Comparison of ENCODE assay signal across 22 cellular contexts in the genomic region with DNA sequence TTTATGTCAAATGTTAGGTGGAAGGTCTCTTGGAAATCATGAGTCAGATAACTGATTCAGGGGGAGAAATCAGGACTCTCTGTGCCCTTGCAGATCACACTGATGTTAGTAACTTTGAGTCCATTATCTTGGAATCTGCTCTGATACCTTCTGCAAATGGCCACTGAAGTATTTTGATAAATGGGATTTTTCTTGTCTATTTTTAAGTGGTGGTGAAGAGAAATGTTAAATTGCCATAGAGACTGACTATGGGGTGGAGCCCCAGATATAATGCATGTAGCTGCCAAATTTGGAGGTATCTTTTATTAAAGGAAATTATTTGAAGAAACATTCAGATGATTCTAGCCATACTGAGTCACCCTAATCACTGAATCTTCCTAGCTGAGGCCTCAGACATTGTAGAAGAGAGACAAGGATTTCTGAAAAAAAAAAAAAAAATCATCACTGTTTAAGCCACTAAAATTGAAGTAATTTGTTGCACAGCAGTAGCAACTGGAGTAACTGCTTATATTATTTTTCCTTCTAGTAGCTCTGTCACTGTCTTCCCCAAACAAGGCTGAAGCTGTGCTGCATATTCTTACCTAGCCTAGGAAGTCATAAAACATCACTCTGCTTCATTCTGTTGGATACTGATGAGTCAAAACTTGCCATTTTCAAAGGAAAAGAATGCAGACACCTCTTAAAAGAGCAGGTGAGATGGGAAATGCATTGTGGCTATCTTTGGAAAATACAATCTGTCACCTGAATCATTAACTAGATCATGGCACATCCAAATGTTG. TPM values are rescaled to one million over a fixed set of nuclear protein-coding genes. Genes with fewer than 3 reads are reported as not detected.
A peak's percentile ranks its signal among the peaks of the same experiment; 100 is the strongest.
DNase-seq lines count a peak whose midpoint lies in the region; ATAC-seq, FAIRE-seq and TF ChIP-seq lines count a peak whose summit lies in the region.
"Had no signal": no experiment of that assay in that cellular context is flagged by ENCODE, and none has a peak within 500 bp of the region (broad histone marks: within the 10 kb centered on the region; RNA-seq: fewer than 3 reads in every experiment).

No MANE protein-coding gene starts in this region.

- H3K36me3 ChIP-seq in bronchial epithelial cell (ENCODE audit: control insufficient read depth, insufficient read depth, low read length) (no peaks in the 10 kb centered on the region), neural cell (ENCODE audit: insufficient read depth, low read length) (no peaks in the 10 kb centered on the region), mesendoderm (ENCODE audit: control insufficient read depth, insufficient read depth, low read length) (no peaks in the 10 kb centered on the region)
- H3K36me3 ChIP-seq: adrenal gland, neural progenitor cell had no signal

- H3K9me3 ChIP-seq in neural cell (ENCODE audit: low read length), result no peaks in the 10 kb centered on the region
- H3K9me3 ChIP-seq: adrenal gland, testis had no signal

- H2AK5ac ChIP-seq in mesendoderm (ENCODE audit: low read length), result no peak overlapping the region

- peaks cover 3% of the 10 kb centered on the region for H3K9me3 Mint-ChIP-seq in natural killer cell treated with Interleukin-12 subunit alpha and Interleukin-12 subunit beta and Interleukin-15 and Interleukin-18, amount 100 ng/mL, for 72 hours
- H3K9me3 Mint-ChIP-seq: activated CD4-positive, alpha-beta T cell treated with anti-CD3 and anti-CD28 coated beads, Interleukin-2, amount 10 ng/mL, durations not matched to agents 7 days and 5 days; mesothelial cell of epicardium; neural progenitor cell had no signal

- H3K79me2 ChIP-seq in neural cell (replicated peaks; ENCODE audit: insufficient read depth, low read length), result no peaks in the 10 kb centered on the region
- H3K79me2 ChIP-seq in mesendoderm (ENCODE audit: control insufficient read depth, insufficient read depth, low read length), result no peaks in the 10 kb centered on the region

- no peaks in the 10 kb centered on the region for H3K79me1 ChIP-seq in mesendoderm (ENCODE audit: low read length)

- H2BK120ac ChIP-seq in mesendoderm (ENCODE audit: low read depth, low read length), result no peak overlapping the region

- H3K27ac Mint-ChIP-seq in natural killer cell treated with Interleukin-12 subunit alpha and Interleukin-12 subunit beta and Interleukin-15 and Interleukin-18, amount 100 ng/mL, for 72 hours, result no peak overlapping the region
- H3K27ac Mint-ChIP-seq: activated CD4-positive, alpha-beta T cell treated with anti-CD3 and anti-CD28 coated beads, Interleukin-2, amount 10 ng/mL, durations not matched to agents 7 days and 5 days; mesothelial cell of epicardium; neural progenitor cell had no signal

- no peaks in the 10 kb centered on the region for H3K9me2 ChIP-seq in neural cell (ENCODE audit: insufficient read depth, low read length)

- H4K5ac ChIP-seq in mesendoderm (ENCODE audit: low read length), result no peak overlapping the region

- H2AFZ ChIP-seq in neural cell (ENCODE audit: low read depth, low read length), result no peak overlapping the region
- H2AFZ ChIP-seq: neural progenitor cell had no signal

- H3K36me3 Mint-ChIP-seq in natural killer cell treated with Interleukin-12 subunit alpha and Interleukin-12 subunit beta and Interleukin-15 and Interleukin-18, amount 100 ng/mL, for 72 hours, result no peaks in the 10 kb centered on the region
- H3K36me3 Mint-ChIP-seq: mesothelial cell of epicardium, neural progenitor cell had no signal

- no peaks in the 10 kb centered on the region for H4K20me1 ChIP-seq in neural cell (ENCODE audit: insufficient read depth)

- no peaks in the 10 kb centered on the region for H3K4me1 Mint-ChIP-seq in natural killer cell treated with Interleukin-12 subunit alpha and Interleukin-12 subunit beta and Interleukin-15 and Interleukin-18, amount 100 ng/mL, for 72 hours (ENCODE audit: low read depth in 2 of 2)
- H3K4me1 Mint-ChIP-seq: activated CD4-positive, alpha-beta T cell treated with anti-CD3 and anti-CD28 coated beads, Interleukin-2, amount 10 ng/mL, durations not matched to agents 7 days and 5 days; mesothelial cell of epicardium; neural progenitor cell had no signal

- H3K4me3 ChIP-seq in AG10803 (ENCODE audit: low read length), result no peak overlapping the region
- H3K4me3 ChIP-seq in bronchial epithelial cell (ENCODE audit: low read depth, low read length), result no peak overlapping the region
- H3K4me3 ChIP-seq in neural cell (ENCODE audit: low read length), result no peak overlapping the region
- no peak overlapping the region for H3K4me3 ChIP-seq in mesendoderm (ENCODE audit: low read length)
- H3K4me3 ChIP-seq: adrenal gland, neural progenitor cell, testis had no signal

- H3K4me1 ChIP-seq in mesendoderm (ENCODE audit: control insufficient read depth, low read depth, low read length), result no peaks in the 10 kb centered on the region
- H3K4me1 ChIP-seq: adrenal gland, testis had no signal

- no peak overlapping the region for H2BK15ac ChIP-seq in mesendoderm (replicated peaks; ENCODE audit: low read depth)

- no peak for ATAC-seq in natural killer cell treated with Interleukin-12 subunit alpha and Interleukin-12 subunit beta and Interleukin-15 and Interleukin-18, amount 100 ng/mL, for 72 hours

- H3K4me3 Mint-ChIP-seq in natural killer cell treated with Interleukin-12 subunit alpha and Interleukin-12 subunit beta and Interleukin-15 and Interleukin-18, amount 100 ng/mL, for 72 hours, result no peak overlapping the region
- H3K4me3 Mint-ChIP-seq: activated CD4-positive, alpha-beta T cell treated with anti-CD3 and anti-CD28 coated beads, Interleukin-2, amount 10 ng/mL, durations not matched to agents 7 days and 5 days; mesothelial cell of epicardium; neural progenitor cell had no signal

- H3K4me2 ChIP-seq in neural cell (ENCODE audit: low read length) (no peak overlapping the region), mesendoderm (ENCODE audit: low read length) (no peak overlapping the region)
- H3K4me2 ChIP-seq: KMS-11, neural progenitor cell had no signal

- FAIRE-seq in bronchial epithelial cell (lab: Jason Lieb, UNC), result no peak

- no peak overlapping the region for H2BK5ac ChIP-seq in mesendoderm (ENCODE audit: low read length)

- no peak overlapping the region for H3K23ac ChIP-seq in mesendoderm (ENCODE audit: low read length)

- DNase-seq in AG10803 (ENCODE audit: low read depth) (peak; percentile 19), LHCN-M2 (ENCODE audit: low read depth) (peak; percentile 59), bronchial epithelial cell (ENCODE audit: low read depth) (peak; percentile 8), NCI-H524 (lab: John Stamatoyannopoulos, UW) (no peak), NCI-H1930 (lab: John Stamatoyannopoulos, UW) (no peak), mesendoderm (no peak)
- DNase-seq in natural killer cell treated with Interleukin-12 subunit alpha and Interleukin-12 subunit beta and Interleukin-15 and Interleukin-18, amount 100 ng/mL, for 72 hours (ENCODE audit: low spot score), result no peak
- DNase-seq: activated CD4-positive, alpha-beta T cell treated with anti-CD3 and anti-CD28 coated beads, Interleukin-2, amount 10 ng/mL, durations not matched to agents 7 days and 5 days; activated gamma-delta T cell; adrenal gland; AML-193; DND-41; NCI-H1092; NCI-H2081; NCI-H510A treated with DMSO at 0.1 percent for 48 hours; SHP77 treated with DMSO at 0.1 percent for 48 hours; T-helper 1 cell; testis had no signal

- no peaks in the 10 kb centered on the region for H3F3A ChIP-seq in neural cell (ENCODE audit: insufficient read depth, low read length, poor library complexity, severe bottlenecking)

- no peak overlapping the region for H3K4ac ChIP-seq in mesendoderm (ENCODE audit: low read depth, low read length)

- H3K27ac ChIP-seq in neural cell (ENCODE audit: low read length), result no peak overlapping the region
- no peak overlapping the region for H3K27ac ChIP-seq in mesendoderm (ENCODE audit: low read depth, low read length)
- H3K27ac ChIP-seq: adrenal gland, KMS-11, neural progenitor cell, testis had no signal

- no peak overlapping the region for H3K56ac ChIP-seq in mesendoderm (ENCODE audit: low read length)

- H3K9ac ChIP-seq in neural cell (ENCODE audit: low read length) (no peak overlapping the region), mesendoderm (ENCODE audit: low read length) (no peak overlapping the region)
- H3K9ac ChIP-seq: KMS-11, neural progenitor cell had no signal

- H3K27me3 Mint-ChIP-seq in natural killer cell treated with Interleukin-12 subunit alpha and Interleukin-12 subunit beta and Interleukin-15 and Interleukin-18, amount 100 ng/mL, for 72 hours, result peaks cover 0 to 5% of the 10 kb centered on the region in 2 donors
- H3K27me3 Mint-ChIP-seq: activated CD4-positive, alpha-beta T cell treated with anti-CD3 and anti-CD28 coated beads, Interleukin-2, amount 10 ng/mL, durations not matched to agents 7 days and 5 days had no signal

- H3K27me3 ChIP-seq in bronchial epithelial cell (ENCODE audit: control insufficient read depth, insufficient read depth, low read length) (no peaks in the 10 kb centered on the region), neural cell (ENCODE audit: insufficient read depth, low read depth, low read length) (no peaks in the 10 kb centered on the region), mesendoderm (ENCODE audit: insufficient read depth, low read length, poor library complexity) (no peaks in the 10 kb centered on the region)
- H3K27me3 ChIP-seq: adrenal gland, neural progenitor cell, testis had no signal

- TF ChIP-seq CTCF in AG10803 (conservative IDR thresholded peaks at IDR 0.05; ENCODE audit: low read length) (no peak), bronchial epithelial cell (IDR thresholded peaks at IDR 0.05; ENCODE audit: insufficient read depth, low read length, severe bottlenecking) (no peak), neural cell (IDR thresholded peaks at IDR 0.05; ENCODE audit: poor library complexity, severe bottlenecking) (no peak)

- TF ChIP-seq RAD21 in neural cell (conservative IDR thresholded peaks at IDR 0.05), result no peak

- H3K18ac ChIP-seq in mesendoderm (ENCODE audit: low read length), result no peak overlapping the region

- peak; percentile 51 for TF ChIP-seq EP300 in neural cell (conservative IDR thresholded peaks at IDR 0.05; ENCODE audit: poor library complexity, severe bottlenecking)

- H4K8ac ChIP-seq in mesendoderm (ENCODE audit: low read depth, low read length), result no peak overlapping the region

TF ChIP-seq in neural cell, 6 proteins besides CTCF, POLR2A, EP300 and RAD21 (continues in another document):
- no peak for TF ChIP-seq MXI1 (conservative IDR thresholded peaks at IDR 0.05; ENCODE audit: poor library complexity, severe bottlenecking)
- no peak for TF ChIP-seq EZH2 (IDR thresholded peaks at IDR 0.05; ENCODE audit: borderline replicate concordance, insufficient read depth, low read length, poor library complexity, severe bottlenecking)
- no peak for TF ChIP-seq TAF1 (IDR thresholded peaks at IDR 0.05; ENCODE audit: low read depth)
- TF ChIP-seq SMC3 (conservative IDR thresholded peaks at IDR 0.05; ENCODE audit: poor library complexity), result no peak

RNA-seq across cellular contexts. Expression of a gene that starts 36.0 kb away (rescaled TPM):
- total RNA-seq in LHCN-M2 (2014; rRNA removed), result not detected in 2 replicates
- not detected for polyA plus RNA-seq in LHCN-M2 (2012)
- not detected in 2 replicates for total RNA-seq in bronchial epithelial cell
- polyA plus RNA-seq in neural cell, result 0.12 TPM in 1 of 2 replicates, not detected in the other
- 0.35 TPM in 1 of 2 replicates, not detected in the other for polyA minus RNA-seq in neural cell
- not detected for total RNA-seq in natural killer cell treated with Interleukin-12 subunit alpha and Interleukin-12 subunit beta and Interleukin-15 and Interleukin-18, amount 100 ng/mL, for 72 hours
- 0.24 TPM for polyA plus RNA-seq in mesendoderm (2013, experiment 1 of 2)
- polyA plus RNA-seq in mesendoderm (2013, experiment 2 of 2), result 0.24 TPM
- total RNA-seq: activated CD4-positive, alpha-beta T cell treated with anti-CD3 and anti-CD28 coated beads, Interleukin-2, amount 10 ng/mL, durations not matched to agents 7 days and 5 days had no signal

Comparison
In these comparisons a context has a peak if more than half of its experiments do, and no peak if none do; other contexts are left out.
1. DNase-seq: peak in AG10803 (single experiment), LHCN-M2 (single experiment) and bronchial epithelial cell (single experiment); none in natural killer cell treated with Interleukin-12 subunit alpha and Interleukin-12 subunit beta and Interleukin-15 and Interleukin-18, amount 100 ng/mL, for 72 hours (single experiment), NCI-H524 (0 of 2), NCI-H1930 (0 of 2) and mesendoderm (single experiment).